8 cellular contexts compared by ENCODE assay signal in the genomic region with DNA sequence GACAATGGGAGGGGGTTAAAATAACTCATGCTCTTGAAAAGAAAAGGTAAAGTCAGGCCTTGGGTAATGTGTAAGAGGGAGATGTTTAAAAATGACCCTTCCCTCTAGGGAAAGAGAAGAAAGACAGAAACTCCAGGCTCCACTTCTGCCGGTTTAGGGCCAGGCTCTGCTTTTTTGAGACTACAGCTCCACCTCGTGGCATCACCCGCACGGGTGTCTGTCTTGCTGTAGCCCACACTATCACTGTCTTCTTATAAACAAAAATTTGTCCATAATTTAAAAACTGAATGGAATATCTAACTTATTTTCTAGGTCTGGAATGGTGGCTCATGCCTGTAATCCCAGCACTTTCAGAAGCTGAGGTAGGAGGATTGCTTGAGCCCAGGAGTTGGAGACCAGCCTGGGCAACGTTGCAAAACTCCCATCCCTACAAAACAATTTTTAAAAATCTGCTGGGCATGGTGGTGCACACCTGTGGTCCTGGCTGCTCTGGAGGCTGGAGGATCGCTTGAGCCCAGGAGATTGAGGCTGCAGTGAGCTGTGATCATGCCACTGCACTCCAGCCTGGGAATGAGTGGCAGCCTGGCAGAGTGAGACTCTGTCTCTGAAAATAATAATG.
DNase-seq lines count a peak whose midpoint lies in the region; ATAC-seq and TF ChIP-seq lines count a peak whose summit lies in the region.

No MANE protein-coding gene starts in this region.

- H3K9me3 ChIP-seq in upper lobe of right lung, result no peaks in the 10 kb centered on the region

- H3K36me3 ChIP-seq in upper lobe of right lung, result no peaks in the 10 kb centered on the region

- no peaks in the 10 kb centered on the region for H3K36me3 Mint-ChIP-seq in activated T-helper 17 cell treated with anti-CD3 and anti-CD28 coated beads, Interleukin-2, amount 50 U/mL, for 72 hours (ENCODE audit: low read depth)

- H3K27me3 Mint-ChIP-seq in activated T-helper 17 cell treated with anti-CD3 and anti-CD28 coated beads, Interleukin-2, amount 50 U/mL, for 72 hours, result peaks cover 20% of the 10 kb centered on the region

- intact Hi-C loops in upper lobe of right lung (cut with DNase I), result loop anchor here (5.0 kb wide), 1 partner anchor 372 kb away; no protein-coding TSS in a partner anchor

- TF ChIP-seq CTCF in omental fat pad (IDR thresholded peaks at IDR 0.05), result peak in 1 of 3 donors; percentile 40
- TF ChIP-seq CTCF in upper lobe of right lung (IDR thresholded peaks at IDR 0.05), result peak; percentile 80

- H3K27ac ChIP-seq in upper lobe of right lung, result no peak overlapping the region

- H3K9me3 Mint-ChIP-seq in activated T-helper 17 cell treated with anti-CD3 and anti-CD28 coated beads, Interleukin-2, amount 50 U/mL, for 72 hours, result no peaks in the 10 kb centered on the region

- ATAC-seq in activated T-helper 17 cell treated with anti-CD3 and anti-CD28 coated beads, Interleukin-2, amount 50 U/mL, for 72 hours (replicated peaks), result peak; percentile 63
- ATAC-seq in omental fat pad (ENCODE audit: low FRiP score), result peak; percentile 68
- ATAC-seq in upper lobe of right lung, result peak; percentile 77

- H3K27me3 ChIP-seq in upper lobe of right lung, result peaks cover 7% of the 10 kb centered on the region

- no peak overlapping the region for H3K27ac Mint-ChIP-seq in activated T-helper 17 cell treated with anti-CD3 and anti-CD28 coated beads, Interleukin-2, amount 50 U/mL, for 72 hours

- peak; percentile 63 for DNase-seq in DMS153 treated with DMSO at 0.1 percent for 48 hours (lab: John Stamatoyannopoulos, UW; ENCODE audit: unreplicated experiment)
- DNase-seq in DMS153 (lab: John Stamatoyannopoulos, UW), result no peak
- DNase-seq in HUDEP-2 (lab: John Stamatoyannopoulos, UW; ENCODE audit: unreplicated experiment in 76 of 76), result peak in 54 of 76 experiments; percentile 4 to 70 (median 38)
- peak; percentile 56 for DNase-seq in RPMI8226
- DNase-seq in fibroblast of the conjunctiva (ENCODE audit: low read depth), result peak; percentile 48
- DNase-seq in omental fat pad (ENCODE audit: low spot score), result no peak
- DNase-seq in upper lobe of right lung, result peak; percentile 77

- H3K4me1 ChIP-seq in upper lobe of right lung, result peaks cover 5% of the 10 kb centered on the region

- H3K4me1 Mint-ChIP-seq in activated T-helper 17 cell treated with anti-CD3 and anti-CD28 coated beads, Interleukin-2, amount 50 U/mL, for 72 hours, result peaks cover 4% of the 10 kb centered on the region

- H3K4me3 ChIP-seq in upper lobe of right lung, result no peak overlapping the region

- no peak overlapping the region for H3K4me3 Mint-ChIP-seq in activated T-helper 17 cell treated with anti-CD3 and anti-CD28 coated beads, Interleukin-2, amount 50 U/mL, for 72 hours

Comparison
In these comparisons a context has a peak if more than half of its experiments do, and no peak if none do; other contexts are left out.
1. DNase-seq: peak in DMS153 treated with DMSO at 0.1 percent for 48 hours (single experiment), HUDEP-2 (54 of 76), RPMI8226 (single experiment), fibroblast of the conjunctiva (single experiment) and upper lobe of right lung (single experiment); none in DMS153 (single experiment) and omental fat pad (single experiment).
2. Peak in every context shown above with its lines, with median percentiles within 50 percentile points of each other: ATAC-seq.